Comparison of ENCODE assay signal across 1 cellular context in the genomic region with DNA sequence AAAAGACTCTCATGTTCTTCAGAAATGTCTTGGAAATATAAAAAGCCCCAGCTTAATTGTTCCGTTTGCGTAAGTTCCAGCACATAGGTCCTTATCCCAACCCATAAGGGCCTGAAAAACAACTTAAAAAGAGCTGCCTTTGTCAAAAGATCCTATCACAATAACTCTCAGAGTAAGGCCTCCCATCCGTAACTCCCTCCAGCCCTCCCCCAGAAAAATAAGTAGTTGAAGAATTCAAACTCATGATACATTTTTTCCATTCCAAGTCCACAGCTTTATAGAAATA.
TF ChIP-seq lines count a peak whose summit lies in the region.

No MANE protein-coding gene starts in this region.

TF ChIP-seq in SK-N-SH, 30 proteins besides CTCF, POLR2A, EP300 and RAD21 (continued from another document):
- TF ChIP-seq, protein P1, sequence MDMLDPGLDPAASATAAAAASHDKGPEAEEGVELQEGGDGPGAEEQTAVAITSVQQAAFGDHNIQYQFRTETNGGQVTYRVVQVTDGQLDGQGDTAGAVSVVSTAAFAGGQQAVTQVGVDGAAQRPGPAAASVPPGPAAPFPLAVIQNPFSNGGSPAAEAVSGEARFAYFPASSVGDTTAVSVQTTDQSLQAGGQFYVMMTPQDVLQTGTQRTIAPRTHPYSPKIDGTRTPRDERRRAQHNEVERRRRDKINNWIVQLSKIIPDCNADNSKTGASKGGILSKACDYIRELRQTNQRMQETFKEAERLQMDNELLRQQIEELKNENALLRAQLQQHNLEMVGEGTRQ (IDR thresholded peaks at IDR 0.05; ENCODE audit: borderline replicate concordance, low read depth, low read length), result no peak
- no peak for TF ChIP-seq SIN3A (IDR thresholded peaks at IDR 0.05; ENCODE audit: borderline replicate concordance, low read depth, low read length)
- TF ChIP-seq, protein P2, sequence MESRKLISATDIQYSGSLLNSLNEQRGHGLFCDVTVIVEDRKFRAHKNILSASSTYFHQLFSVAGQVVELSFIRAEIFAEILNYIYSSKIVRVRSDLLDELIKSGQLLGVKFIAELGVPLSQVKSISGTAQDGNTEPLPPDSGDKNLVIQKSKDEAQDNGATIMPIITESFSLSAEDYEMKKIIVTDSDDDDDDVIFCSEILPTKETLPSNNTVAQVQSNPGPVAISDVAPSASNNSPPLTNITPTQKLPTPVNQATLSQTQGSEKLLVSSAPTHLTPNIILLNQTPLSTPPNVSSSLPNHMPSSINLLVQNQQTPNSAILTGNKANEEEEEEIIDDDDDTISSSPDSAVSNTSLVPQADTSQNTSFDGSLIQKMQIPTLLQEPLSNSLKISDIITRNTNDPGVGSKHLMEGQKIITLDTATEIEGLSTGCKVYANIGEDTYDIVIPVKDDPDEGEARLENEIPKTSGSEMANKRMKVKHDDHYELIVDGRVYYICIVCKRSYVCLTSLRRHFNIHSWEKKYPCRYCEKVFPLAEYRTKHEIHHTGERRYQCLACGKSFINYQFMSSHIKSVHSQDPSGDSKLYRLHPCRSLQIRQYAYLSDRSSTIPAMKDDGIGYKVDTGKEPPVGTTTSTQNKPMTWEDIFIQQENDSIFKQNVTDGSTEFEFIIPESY (IDR thresholded peaks at IDR 0.05; ENCODE audit: borderline replicate concordance, low read depth), result no peak
- no peak for TF ChIP-seq JUND (IDR thresholded peaks at IDR 0.05)
